34 cellular contexts compared by ENCODE assay signal in genomic region chr1:243580984-243581383, GRCh38.
"Had no signal": no experiment of that assay in that cellular context is flagged by ENCODE, and none has a peak within 500 bp of the region (broad histone marks: within the 10 kb centered on the region; RNA-seq: fewer than 3 reads in every experiment).

No MANE protein-coding gene starts in this region.

- ATAC-seq: activated CD4-positive, CD25-positive, alpha-beta regulatory T cell treated with anti-CD3 and anti-CD28 coated beads, Interleukin-2, amount 50 U/mL, for 24 hours; activated CD8-positive, alpha-beta T cell treated with anti-CD3 and anti-CD28 coated beads for 36 hours; activated naive CD4-positive, alpha-beta T cell treated with anti-CD3 and anti-CD28 coated beads, Interleukin-2, amount 50 U/mL, for 72 hours; activated T-cell treated with anti-CD3 and anti-CD28 coated beads, Interleukin-2, amount 50 U/mL, for 4 hours; activated T-helper 17 cell treated with anti-CD3 and anti-CD28 coated beads, Interleukin-2, amount 50 U/mL, for 72 hours; effector memory CD8-positive, alpha-beta T cell; foreskin keratinocyte; gastrocnemius medialis; heart right ventricle; T-helper 17 cell had no signal

- DNase-seq: activated B cell treated with CpG ODN at 0.5 μM for 24 hours; activated CD4-positive, alpha-beta T cell treated with anti-CD3 and anti-CD28 coated beads for 48 hours; activated CD4-positive, alpha-beta T cell treated with anti-CD3 and anti-CD28 coated beads, Interleukin-2, amount 50 U/mL, for 1 hour; activated CD4-positive, alpha-beta T cell treated with anti-CD3 and anti-CD28 coated beads, Interleukin-2, amount 50 U/mL, for 48 hours; activated CD8-positive, alpha-beta memory T cell treated with anti-CD3 and anti-CD28 coated beads for 24 hours; activated CD8-positive, alpha-beta T cell treated with anti-CD3 and anti-CD28 coated beads for 36 hours; activated effector memory CD4-positive, alpha-beta T cell treated with Interleukin-2 at 50 U/mL for 16 hours; activated gamma-delta T cell treated with Interleukin-2 at 50 U/mL for 16 hours; activated naive CD4-positive, alpha-beta T cell treated with Interleukin-2 at 50 U/mL for 16 hours; activated naive CD8-positive, alpha-beta T cell treated with anti-CD3 and anti-CD28 coated beads, Interleukin-2, amount 10 ng/mL, durations not matched to agents 7 days and 5 days; activated T-cell treated with anti-CD3 and anti-CD28 coated beads, Interleukin-2, amount 50 U/mL, for 4 hours; central memory CD4-positive, alpha-beta T cell; cortex of kidney; dermis blood vessel endothelial cell; effector CD4-positive, alpha-beta T cell; effector memory CD8-positive, alpha-beta T cell; erythroblast; foreskin keratinocyte; gastrocnemius medialis; heart right ventricle; T-helper 1 cell; T-helper 17 cell; T1000; WERI-Rb-1 had no signal

- FAIRE-seq: colon had no signal

- H3K4me3 Mint-ChIP-seq: activated B cell treated with CpG ODN at 0.5 μM for 24 hours; activated CD8-positive, alpha-beta T cell treated with anti-CD3 and anti-CD28 coated beads for 36 hours; activated naive CD8-positive, alpha-beta T cell treated with anti-CD3 and anti-CD28 coated beads, Interleukin-2, amount 10 ng/mL, durations not matched to agents 7 days and 5 days; activated T-cell treated with anti-CD3 and anti-CD28 coated beads, Interleukin-2, amount 50 U/mL, for 4 hours; activated T-helper 17 cell treated with anti-CD3 and anti-CD28 coated beads, Interleukin-2, amount 50 U/mL, for 72 hours; brain; effector memory CD8-positive, alpha-beta T cell; T-helper 17 cell; T-helper 2 cell treated with Interferon-gamma antibody and Interleukin-4, amounts not matched to agents 5 μg/mL and 100 μg/mL, for 36 hours had no signal

- H3K27me3 ChIP-seq: ascending aorta, breast epithelium, cardiac muscle cell, esophagus muscularis mucosa, foreskin keratinocyte, gastrocnemius medialis, heart right ventricle had no signal

- H3K36me3 ChIP-seq: cardiac muscle cell, gastrocnemius medialis, WERI-Rb-1 had no signal

- H3K27me3 Mint-ChIP-seq: activated B cell treated with CpG ODN at 0.5 μM for 24 hours; activated CD8-positive, alpha-beta T cell treated with anti-CD3 and anti-CD28 coated beads for 36 hours; activated naive CD8-positive, alpha-beta T cell treated with anti-CD3 and anti-CD28 coated beads, Interleukin-2, amount 10 ng/mL, durations not matched to agents 7 days and 5 days; activated T-helper 17 cell treated with anti-CD3 and anti-CD28 coated beads, Interleukin-2, amount 50 U/mL, for 72 hours; brain; effector memory CD8-positive, alpha-beta T cell; T-helper 17 cell had no signal

- H3K4me1 ChIP-seq: ascending aorta, breast epithelium, esophagus muscularis mucosa, foreskin keratinocyte, gastrocnemius medialis, heart right ventricle had no signal

- H3K27ac ChIP-seq: ascending aorta, breast epithelium, cardiac muscle cell, esophagus muscularis mucosa, foreskin keratinocyte, gastrocnemius medialis, heart right ventricle, WERI-Rb-1 had no signal

- H3K4me1 Mint-ChIP-seq: activated B cell treated with CpG ODN at 0.5 μM for 24 hours; activated naive CD8-positive, alpha-beta T cell treated with anti-CD3 and anti-CD28 coated beads, Interleukin-2, amount 10 ng/mL, durations not matched to agents 7 days and 5 days; activated T-helper 17 cell treated with anti-CD3 and anti-CD28 coated beads, Interleukin-2, amount 50 U/mL, for 72 hours; brain; T-helper 17 cell had no signal

- H3K4me3 ChIP-seq: ascending aorta, breast epithelium, cardiac muscle cell, esophagus muscularis mucosa, gastrocnemius medialis, heart right ventricle had no signal

- H3K27ac Mint-ChIP-seq: activated B cell treated with CpG ODN at 0.5 μM for 24 hours; activated CD8-positive, alpha-beta T cell treated with anti-CD3 and anti-CD28 coated beads for 36 hours; activated naive CD4-positive, alpha-beta T cell treated with anti-CD3 and anti-CD28 coated beads, Interleukin-2, amount 50 U/mL, for 72 hours; activated naive CD8-positive, alpha-beta T cell treated with anti-CD3 and anti-CD28 coated beads, Interleukin-2, amount 10 ng/mL, durations not matched to agents 7 days and 5 days; activated T-helper 17 cell treated with anti-CD3 and anti-CD28 coated beads, Interleukin-2, amount 50 U/mL, for 72 hours; brain; effector memory CD8-positive, alpha-beta T cell; T-helper 17 cell; T-helper 2 cell treated with Interferon-gamma antibody and Interleukin-4, amounts not matched to agents 5 μg/mL and 100 μg/mL, for 36 hours had no signal
